8 cellular contexts compared by ENCODE assay signal in the genomic region with DNA sequence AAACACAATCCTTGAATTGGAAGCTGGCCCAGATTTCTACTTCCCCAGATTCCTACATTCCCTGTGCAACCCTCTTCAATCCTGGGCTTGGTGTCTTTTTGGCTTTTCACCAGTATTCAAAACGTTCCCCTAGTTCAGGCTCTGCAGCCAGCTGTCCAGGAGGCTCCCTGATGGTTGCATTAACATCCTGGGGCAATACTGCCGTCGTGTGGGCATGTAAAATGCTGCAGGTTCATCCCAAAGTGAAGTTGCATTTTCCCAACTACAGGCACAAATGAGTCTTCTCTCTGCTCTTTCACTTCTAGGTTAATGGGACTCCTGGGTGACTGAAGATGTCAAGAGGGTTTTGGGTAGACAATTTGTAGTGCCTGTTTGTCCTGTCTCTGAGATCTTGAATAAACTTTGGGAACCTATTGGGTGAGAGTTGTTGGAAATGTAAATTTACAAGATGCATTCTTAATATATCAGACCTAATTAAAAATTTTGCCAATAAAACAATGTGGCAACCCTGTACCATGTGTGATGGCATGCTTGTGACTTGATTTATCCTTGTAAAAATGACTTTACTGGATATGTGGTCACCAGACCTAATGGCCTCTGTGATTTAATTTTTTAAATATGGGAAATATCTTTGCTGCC. TPM values are rescaled to one million over a fixed set of nuclear protein-coding genes. Genes with fewer than 3 reads are reported as not detected.
DNase-seq lines count a peak whose midpoint lies in the region; ATAC-seq and TF ChIP-seq lines count a peak whose summit lies in the region.

No MANE protein-coding gene starts in this region.

- ATAC-seq in activated naive CD4-positive, alpha-beta T cell treated with anti-CD3 and anti-CD28 coated beads, Interleukin-2, amount 50 U/mL, for 72 hours, result no peak
- no peak for ATAC-seq in naive thymus-derived CD4-positive, alpha-beta T cell

- peak in 30 of 56 donors; percentile 9 to 55 (median 28) for TF ChIP-seq CTCF in dorsolateral prefrontal cortex (IDR thresholded peaks at IDR 0.05 in 54 of 56, conservative IDR thresholded peaks at IDR 0.05 in 2 of 56; ENCODE audit: low read depth in 1 of 56, partially characterized antibody in 56 of 56)

- H3K4me1 Mint-ChIP-seq in activated naive CD4-positive, alpha-beta T cell treated with anti-CD3 and anti-CD28 coated beads for 36 hours (ENCODE audit: low read depth), result no peaks in the 10 kb centered on the region
- no peaks in the 10 kb centered on the region for H3K4me1 Mint-ChIP-seq in naive thymus-derived CD4-positive, alpha-beta T cell

- CTCF ChIA-PET in activated naive CD4-positive, alpha-beta T cell treated with anti-CD3 and anti-CD28 coated beads for 36 hours (lab: Charles Lee), result interaction anchor here (1.6 kb wide), 1 partner anchor 8 kb away, joined by 4 read pairs; no protein-coding TSS in a partner anchor
- CTCF ChIA-PET in naive thymus-derived CD4-positive, alpha-beta T cell (lab: Charles Lee), result interaction anchor here (1.1 kb wide), 1 partner anchor 62 kb away, joined by 3 read pairs; no protein-coding TSS in a partner anchor

- no peaks in the 10 kb centered on the region for H3K9me3 Mint-ChIP-seq in activated naive CD4-positive, alpha-beta T cell treated with anti-CD3 and anti-CD28 coated beads for 36 hours
- H3K9me3 Mint-ChIP-seq in activated naive CD4-positive, alpha-beta T cell treated with anti-CD3 and anti-CD28 coated beads, Interleukin-2, amount 50 U/mL, for 72 hours, result no peaks in the 10 kb centered on the region
- H3K9me3 Mint-ChIP-seq in naive thymus-derived CD4-positive, alpha-beta T cell, result peaks cover 0 to 2% (median 0%) of the 10 kb centered on the region in 11 donors

- no peaks in the 10 kb centered on the region for H3K4me1 ChIP-seq in naive thymus-derived CD4-positive, alpha-beta T cell (ENCODE audit: control insufficient read depth in 2 of 2, insufficient read depth in 2 of 2, low read length in 2 of 2)

- H3K4me3 Mint-ChIP-seq in activated naive CD4-positive, alpha-beta T cell treated with anti-CD3 and anti-CD28 coated beads for 36 hours, result no peak overlapping the region
- no peak overlapping the region for H3K4me3 Mint-ChIP-seq in naive thymus-derived CD4-positive, alpha-beta T cell

- peaks cover 15% of the 10 kb centered on the region for H3K27me3 Mint-ChIP-seq in activated naive CD4-positive, alpha-beta T cell treated with anti-CD3 and anti-CD28 coated beads for 36 hours (ENCODE audit: low read depth)
- peaks cover 0 to 26% (median 14%) of the 10 kb centered on the region in 5 donors for H3K27me3 Mint-ChIP-seq in naive thymus-derived CD4-positive, alpha-beta T cell

- intact Hi-C loops in activated naive CD4-positive, alpha-beta T cell treated with anti-CD3 and anti-CD28 coated beads for 36 hours (cut with micrococcal nuclease), result loop anchor here (1.0 to 10.0 kb wide), 3 partner anchors 155 to 760 kb away; no protein-coding TSS in a partner anchor
- intact Hi-C loops in dorsolateral prefrontal cortex (cut with DNase I), result no loop called here
- intact Hi-C loops in naive thymus-derived CD4-positive, alpha-beta T cell (cut with micrococcal nuclease), result loop anchor here (5.0 to 10.0 kb wide), 2 partner anchors 685 to 688 kb away; no protein-coding TSS in a partner anchor

- H3K36me3 Mint-ChIP-seq in activated naive CD4-positive, alpha-beta T cell treated with anti-CD3 and anti-CD28 coated beads for 36 hours (ENCODE audit: low read depth), result no peaks in the 10 kb centered on the region
- no peaks in the 10 kb centered on the region for H3K36me3 Mint-ChIP-seq in activated naive CD4-positive, alpha-beta T cell treated with anti-CD3 and anti-CD28 coated beads, Interleukin-2, amount 50 U/mL, for 72 hours
- H3K36me3 Mint-ChIP-seq in naive thymus-derived CD4-positive, alpha-beta T cell, result no peaks in the 10 kb centered on the region

- DNase-seq in activated naive CD4-positive, alpha-beta T cell treated with anti-CD3 and anti-CD28 coated beads for 36 hours, result peak; percentile 28
- no peak for DNase-seq in activated naive CD4-positive, alpha-beta T cell treated with anti-CD3 and anti-CD28 coated beads, Interleukin-2, amount 50 U/mL, for 72 hours (ENCODE audit: low spot score in 2 of 2)
- DNase-seq in NCI-H2107 (lab: John Stamatoyannopoulos, UW) (peak; percentile 17), dorsolateral prefrontal cortex (no peak), putamen (ENCODE audit: low spot score) (peak; percentile 29), middle frontal gyrus (ENCODE audit: extremely low spot score, low spot score) (no peak)
- no peak for DNase-seq in naive thymus-derived CD4-positive, alpha-beta T cell
- DNase-seq in stimulated activated CD4-positive, alpha-beta T cell treated with anti-CD3 and anti-CD28 coated beads, Interleukin-12 subunit alpha, Interleukin-12 subunit beta, amount 100 ng/mL, for 4 hours, result no peak

- POLR2A ChIA-PET in naive thymus-derived CD4-positive, alpha-beta T cell (lab: Charles Lee), result no interaction called here

- no peaks in the 10 kb centered on the region for H3K36me3 ChIP-seq in naive thymus-derived CD4-positive, alpha-beta T cell (ENCODE audit: control insufficient read depth in 2 of 3, insufficient read depth in 3 of 3, low read length in 3 of 3)

- H3K27me3 ChIP-seq in dorsolateral prefrontal cortex, result peaks cover 0 to 16% (median 0%) of the 10 kb centered on the region in 45 donors
- H3K27me3 ChIP-seq in naive thymus-derived CD4-positive, alpha-beta T cell (ENCODE audit: control insufficient read depth in 2 of 2, insufficient read depth in 2 of 2, low read length in 2 of 2), result no peaks in the 10 kb centered on the region

- no peak overlapping the region for H3K4me3 ChIP-seq in dorsolateral prefrontal cortex
- no peak overlapping the region for H3K4me3 ChIP-seq in naive thymus-derived CD4-positive, alpha-beta T cell (ENCODE audit: low read length)

- no peak overlapping the region for H3K27ac ChIP-seq in dorsolateral prefrontal cortex
- H3K27ac ChIP-seq in naive thymus-derived CD4-positive, alpha-beta T cell (ENCODE audit: low read depth, low read length), result no peak overlapping the region

- H3K9me3 ChIP-seq in naive thymus-derived CD4-positive, alpha-beta T cell (ENCODE audit: control insufficient read depth in 2 of 3, low read length in 3 of 3), result no peaks in the 10 kb centered on the region

- H3K27ac Mint-ChIP-seq in activated naive CD4-positive, alpha-beta T cell treated with anti-CD3 and anti-CD28 coated beads for 36 hours, result no peak overlapping the region
- no peak overlapping the region for H3K27ac Mint-ChIP-seq in activated naive CD4-positive, alpha-beta T cell treated with anti-CD3 and anti-CD28 coated beads, Interleukin-2, amount 50 U/mL, for 72 hours
- H3K27ac Mint-ChIP-seq in naive thymus-derived CD4-positive, alpha-beta T cell, result no peak overlapping the region

RNA-seq across cellular contexts. Expression of gene SOX14, which starts 28.6 kb away (rescaled TPM):
- total RNA-seq in activated naive CD4-positive, alpha-beta T cell treated with anti-CD3 and anti-CD28 coated beads for 36 hours, result not detected
- not detected for total RNA-seq in activated naive CD4-positive, alpha-beta T cell treated with anti-CD3 and anti-CD28 coated beads, Interleukin-2, amount 50 U/mL, for 72 hours
- total RNA-seq in dorsolateral prefrontal cortex, result not detected
- total RNA-seq in naive thymus-derived CD4-positive, alpha-beta T cell, result not detected
- not detected for polyA plus RNA-seq in naive thymus-derived CD4-positive, alpha-beta T cell

Comparison
In these comparisons a context has a peak if more than half of its experiments do, and no peak if none do; other contexts are left out.
1. DNase-seq: peak in activated naive CD4-positive, alpha-beta T cell treated with anti-CD3 and anti-CD28 coated beads for 36 hours (single experiment), NCI-H2107 (single experiment) and putamen (single experiment); none in activated naive CD4-positive, alpha-beta T cell treated with anti-CD3 and anti-CD28 coated beads, Interleukin-2, amount 50 U/mL, for 72 hours (0 of 2), dorsolateral prefrontal cortex (0 of 10), naive thymus-derived CD4-positive, alpha-beta T cell (0 of 9), middle frontal gyrus (single experiment) and stimulated activated CD4-positive, alpha-beta T cell treated with anti-CD3 and anti-CD28 coated beads, Interleukin-12 subunit alpha, Interleukin-12 subunit beta, amount 100 ng/mL, for 4 hours (single experiment).
2. intact Hi-C loops: an anchor here in activated naive CD4-positive, alpha-beta T cell treated with anti-CD3 and anti-CD28 coated beads for 36 hours (1.0 to 10.0 kb wide) and naive thymus-derived CD4-positive, alpha-beta T cell (5.0 to 10.0 kb wide); none called in dorsolateral prefrontal cortex.